ENCODE assay signal across 21 cellular contexts in genomic region chr18:54675076-54675475, GRCh38.
"Had no signal": no experiment of that assay in that cellular context is flagged by ENCODE, and none has a peak within 500 bp of the region (broad histone marks: within the 10 kb centered on the region; RNA-seq: fewer than 3 reads in every experiment).

No MANE protein-coding gene starts in this region.

- H3K4me3 ChIP-seq: gastroesophageal sphincter, heart left ventricle, lower lobe of right lung, tibial artery had no signal

- ATAC-seq: activated CD8-positive, alpha-beta T cell treated with anti-CD3 and anti-CD28 coated beads, Interleukin-2, amount 10 ng/mL, durations not matched to agents 7 days and 5 days; gastroesophageal sphincter; heart left ventricle; left lobe of liver; lower lobe of right lung; naive thymus-derived CD4-positive, alpha-beta T cell; right cardiac atrium; stimulated activated effector memory CD8-positive, alpha-beta T cell treated with anti-CD3 and anti-CD28 coated beads, Interleukin-12 subunit alpha, Interleukin-12 subunit beta, amount 100 ng/mL, for 72 hours; stimulated activated naive CD8-positive, alpha-beta T cell treated with anti-CD3 and anti-CD28 coated beads, Interleukin-15, amount 100 ng/mL, for 72 hours had no signal

- H3K4me1 ChIP-seq: gastroesophageal sphincter, heart left ventricle, lower lobe of right lung, tibial artery had no signal

- H3K27me3 ChIP-seq: brain microvascular endothelial cell, gastroesophageal sphincter, tibial artery had no signal

- H3K36me3 ChIP-seq: brain microvascular endothelial cell, gastroesophageal sphincter, heart left ventricle, lower lobe of right lung, tibial artery, WERI-Rb-1 had no signal

- H3K27ac ChIP-seq: brain microvascular endothelial cell, gastroesophageal sphincter, heart left ventricle, lower lobe of right lung, tibial artery, WERI-Rb-1 had no signal

- H3K9me3 ChIP-seq: lower lobe of right lung, tibial artery had no signal

- DNase-seq: activated CD4-positive, alpha-beta T cell treated with anti-CD3 and anti-CD28 coated beads, Interleukin-2, amount 50 U/mL, for 1 hour; activated CD4-positive, CD25-positive, alpha-beta regulatory T cell treated with anti-CD3 and anti-CD28 coated beads, Interleukin-2, amount 50 U/mL, for 72 hours; activated CD8-positive, alpha-beta T cell treated with anti-CD3 and anti-CD28 coated beads, Interleukin-2, amount 10 ng/mL, durations not matched to agents 7 days and 5 days; activated gamma-delta T cell treated with Interleukin-2 at 50 U/mL for 16 hours; anterior cingulate cortex; brain microvascular endothelial cell; caudate nucleus; dermis blood vessel endothelial cell; effector CD8-positive, alpha-beta T cell; erythroblast; heart left ventricle; lower lobe of right lung; naive thymus-derived CD4-positive, alpha-beta T cell; right cardiac atrium; stimulated activated CD4-positive, alpha-beta T cell treated with anti-CD3 and anti-CD28 coated beads, Interleukin-2, amount 100 ng/mL, for 24 hours; stimulated activated naive CD8-positive, alpha-beta T cell treated with anti-CD3 and anti-CD28 coated beads, Interleukin-15, amount 100 ng/mL, for 72 hours; tibial artery; WERI-Rb-1 had no signal
